Comparison of ENCODE assay signal across 8 cellular contexts in the genomic region with DNA sequence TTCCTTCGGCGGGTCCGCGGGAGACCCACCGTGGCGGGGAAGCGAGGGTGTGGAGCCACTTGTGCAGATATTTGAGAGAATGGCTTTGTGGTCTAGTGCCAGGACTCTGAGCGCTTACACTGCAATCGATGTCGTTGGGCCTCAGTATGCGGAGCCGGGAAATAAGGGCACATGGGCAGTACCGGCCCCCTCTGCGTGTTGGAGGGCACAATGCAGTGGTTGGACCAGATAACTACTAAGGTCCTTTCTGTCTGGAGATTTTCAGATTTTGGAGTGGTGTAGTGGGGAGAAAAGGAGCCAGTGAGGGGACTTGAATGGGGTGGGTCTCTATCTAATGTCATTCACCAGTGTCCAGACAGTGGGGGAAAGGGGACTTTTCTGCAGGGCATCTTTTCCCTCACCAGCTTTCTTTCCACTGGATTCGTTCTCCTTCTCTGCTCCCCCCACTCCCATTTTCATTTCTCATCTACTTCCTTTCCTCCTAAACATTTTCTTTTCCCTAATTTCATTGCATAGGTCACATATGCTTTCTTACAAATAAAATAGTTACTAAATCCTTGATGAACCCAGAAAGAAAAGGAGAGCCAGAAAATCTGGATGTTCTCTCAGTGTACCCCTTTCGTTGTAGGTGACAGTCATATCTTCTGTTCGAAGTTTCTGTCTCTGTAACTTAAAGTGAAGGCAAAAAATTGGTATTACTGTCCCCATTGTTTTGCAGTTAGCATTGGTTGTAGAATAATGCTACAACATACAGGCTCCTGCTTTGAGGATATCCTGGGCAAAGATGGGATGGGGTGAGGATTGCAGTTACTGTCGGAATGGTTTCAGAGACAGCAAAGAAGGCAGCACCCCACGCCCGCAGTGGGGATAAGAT. TPM values are rescaled to one million over a fixed set of nuclear protein-coding genes. Genes with fewer than 3 reads are reported as not detected.
A peak's percentile ranks its signal among the peaks of the same experiment; 100 is the strongest.
DNase-seq lines count a peak whose midpoint lies in the region; ATAC-seq, FAIRE-seq and TF ChIP-seq lines count a peak whose summit lies in the region.

No MANE protein-coding gene starts in this region.

- in situ Hi-C loops in KBM-7 (cut with MboI; ENCODE audit: low pct_unique_long_range_greater_than_20kb, low sequenced_read_pairs) = no loop called here

- peaks cover 11% of the 10 kb centered on the region for H3K36me3 Mint-ChIP-seq in GM23338 (ENCODE audit: low read depth)
- peaks cover 63% of the 10 kb centered on the region for H3K36me3 Mint-ChIP-seq in activated T-helper 17 cell treated with anti-CD3 and anti-CD28 coated beads, Interleukin-2, amount 50 U/mL, for 72 hours (ENCODE audit: low read depth)

- H3K4me1 Mint-ChIP-seq in GM23338 = peaks cover 73% of the 10 kb centered on the region
- peaks cover 37% of the 10 kb centered on the region for H3K4me1 Mint-ChIP-seq in activated T-helper 17 cell treated with anti-CD3 and anti-CD28 coated beads, Interleukin-2, amount 50 U/mL, for 72 hours

- H3K4me1 ChIP-seq in BE2C = peaks cover 34% of the 10 kb centered on the region
- peaks cover 67% of the 10 kb centered on the region for H3K4me1 ChIP-seq in GM23338 (ENCODE audit: insufficient read depth)
- peaks cover 15 to 19% of the 10 kb centered on the region in 2 donors for H3K4me1 ChIP-seq in kidney (ENCODE audit: control insufficient read depth in 1 of 2, insufficient read depth in 1 of 2, low read depth in 1 of 2, low read length in 2 of 2)
- peaks cover 16 to 70% of the 10 kb centered on the region in 2 donors for H3K4me1 ChIP-seq in thoracic aorta (ENCODE audit: control insufficient read depth in 1 of 2, low read depth in 2 of 2)

- no peak overlapping the region for H2AFZ ChIP-seq in GM23338

- peaks cover 55% of the 10 kb centered on the region for H3K79me2 ChIP-seq in GM23338 (replicated peaks; ENCODE audit: insufficient read depth)

- no peak overlapping the region for H3K27ac ChIP-seq in GM23338 (ENCODE audit: low read depth)
- H3K27ac ChIP-seq in kidney (ENCODE audit: low read depth in 2 of 2, low read length in 2 of 2) = peak overlapping the region; percentile 95 to 99
- H3K27ac ChIP-seq in thoracic aorta = peak overlapping the region; percentile 97

- H3K36me3 ChIP-seq in BE2C (peaks cover 6% of the 10 kb centered on the region), GM23338 (ENCODE audit: insufficient read depth) (peaks cover 2% of the 10 kb centered on the region; the same call in 1 of the 2 replicates), kidney (ENCODE audit: control insufficient read depth in 1 of 2, insufficient read depth in 2 of 2, low read length in 2 of 2) (no peaks in the 10 kb centered on the region), thoracic aorta (no peaks in the 10 kb centered on the region)

- peaks cover 46% of the 10 kb centered on the region for H3K27me3 Mint-ChIP-seq in GM23338 (ENCODE audit: insufficient read depth, low read depth, poor library complexity)
- H3K27me3 Mint-ChIP-seq in activated T-helper 17 cell treated with anti-CD3 and anti-CD28 coated beads, Interleukin-2, amount 50 U/mL, for 72 hours = peaks cover 20% of the 10 kb centered on the region

- peak overlapping the region; percentile 82 for H3K4me3 ChIP-seq in BE2C (ENCODE audit: low read depth, low read length)
- H3K4me3 ChIP-seq in GM23338 = peak overlapping the region; percentile 86
- peak overlapping the region; percentile 80 to 86 for H3K4me3 ChIP-seq in kidney (ENCODE audit: low read length in 2 of 2)
- H3K4me3 ChIP-seq in thoracic aorta = peak overlapping the region; percentile 91

- FAIRE-seq in kidney (lab: Jason Lieb, UNC) = no peak
- FAIRE-seq in frontal cortex (lab: Jason Lieb, UNC) = no peak

- TF ChIP-seq CTCF in BE2C (IDR thresholded peaks at IDR 0.05; ENCODE audit: low read depth, low read length) = no peak
- 0 out of 4 replicates have a peak, but pooled peaks of 1 of the 2 experiments have one; percentile 4 for TF ChIP-seq CTCF in GM23338 (conservative IDR thresholded peaks at IDR 0.05; ENCODE audit: low read depth in 2 of 2)
- no peak for TF ChIP-seq CTCF in kidney (IDR thresholded peaks at IDR 0.05; ENCODE audit: borderline replicate concordance, extremely low read depth, insufficient read depth)
- TF ChIP-seq CTCF in thoracic aorta (IDR thresholded peaks at IDR 0.05) = no peak

- H3K9me3 Mint-ChIP-seq in GM23338 = no peaks in the 10 kb centered on the region
- H3K9me3 Mint-ChIP-seq in activated T-helper 17 cell treated with anti-CD3 and anti-CD28 coated beads, Interleukin-2, amount 50 U/mL, for 72 hours = no peaks in the 10 kb centered on the region

- H3K9ac ChIP-seq in kidney (ENCODE audit: low read length in 2 of 2) = peak overlapping the region; percentile 81 to 95

- H3K27me3 ChIP-seq in BE2C = peaks cover 32% of the 10 kb centered on the region
- peaks cover 49% of the 10 kb centered on the region for H3K27me3 ChIP-seq in GM23338 (ENCODE audit: insufficient read depth)
- H3K27me3 ChIP-seq in thoracic aorta (replicated peaks; ENCODE audit: insufficient read depth) = no peaks in the 10 kb centered on the region

- H3K27ac Mint-ChIP-seq in GM23338 = no peak overlapping the region
- H3K27ac Mint-ChIP-seq in activated T-helper 17 cell treated with anti-CD3 and anti-CD28 coated beads, Interleukin-2, amount 50 U/mL, for 72 hours = peak overlapping the region; percentile 75

- H3K4me2 ChIP-seq in GM23338 = peak overlapping the region; percentile 92

- DNase-seq in BE2C (no peak), GM23338 (ENCODE audit: low spot score) (no peak), kidney (no peak), thoracic aorta (ENCODE audit: low spot score) (no peak), NCI-H226 (no peak), KBM-7 (no peak), frontal cortex (ENCODE audit: low spot score in 2 of 2) (no peak)

- H3F3A ChIP-seq in GM23338 (replicated peaks; ENCODE audit: low read depth) = no peaks in the 10 kb centered on the region; the same call in 1 of the 2 replicates

- intact Hi-C loops in kidney (cut with DNase I) = no loop called here

- ATAC-seq in GM23338 (peak; percentile 0), thoracic aorta (ENCODE audit: insufficient number of reproducible peaks, low FRiP score, low read depth) (no peak)
- no peak for ATAC-seq in activated T-helper 17 cell treated with anti-CD3 and anti-CD28 coated beads, Interleukin-2, amount 50 U/mL, for 72 hours (replicated peaks)

- H3K4me3 Mint-ChIP-seq in GM23338 = peak overlapping the region; percentile 93
- H3K4me3 Mint-ChIP-seq in activated T-helper 17 cell treated with anti-CD3 and anti-CD28 coated beads, Interleukin-2, amount 50 U/mL, for 72 hours = peak overlapping the region; percentile 93

- H3K9me3 ChIP-seq in BE2C (no peaks in the 10 kb centered on the region), kidney (ENCODE audit: control insufficient read depth in 1 of 2, low read length in 2 of 2) (no peaks in the 10 kb centered on the region), thoracic aorta (no peaks in the 10 kb centered on the region)

- no peaks in the 10 kb centered on the region for H3K9me2 ChIP-seq in GM23338 (ENCODE audit: insufficient read depth)

- peaks cover 18% of the 10 kb centered on the region for H4K20me1 ChIP-seq in GM23338 (replicated peaks; ENCODE audit: insufficient read depth)

RNA-seq across cellular contexts. Expression of gene ATF3, which starts 1.4 kb away (rescaled TPM):
- polyA plus RNA-seq in BE2C (2012; ENCODE audit: insufficient read depth, insufficient read length, low read depth) = 23.1 TPM
- total RNA-seq in GM23338 (2014; rRNA removed; shearing (Covaris generic)) = 17.2 and 19.3 TPM in 2 replicates
- polyA plus RNA-seq in GM23338 (2016; fragmentation: Nextera tagmentation; extraction: Ambion mirVana) = 12.6 and 16.2 TPM in 2 replicates
- 10 to 100 TPM; 26.7 to 35.6 TPM for total RNA-seq in activated T-helper 17 cell treated with anti-CD3 and anti-CD28 coated beads, Interleukin-2, amount 50 U/mL, for 72 hours
- 12.8 TPM for total RNA-seq in kidney
- 14.6 TPM for polyA plus RNA-seq in kidney (ENCODE audit: insufficient read depth, low read depth, low replicate concordance)
- total RNA-seq in thoracic aorta = 100 to 1,000 TPM in 1 of 2 donors, 10 to 100 TPM in 1; 10.7 to 160 TPM
- 1.6 TPM for total RNA-seq in frontal cortex
